In genomic region chr3:63818282-63819150, GRCh38 we compare ENCODE assay signal across 8 cellular contexts. TPM values are rescaled to one million over a fixed set of nuclear protein-coding genes. Genes with fewer than 3 reads are reported as not detected.
A peak's percentile ranks its signal among the peaks of the same experiment; 100 is the strongest.
DNase-seq lines count a peak whose midpoint lies in the region; ATAC-seq and TF ChIP-seq lines count a peak whose summit lies in the region.

No MANE protein-coding gene starts in this region.

- no peak overlapping the region for H3K4me3 ChIP-seq in sigmoid colon

- DNase-seq in D341Med (ENCODE audit: low spot score) (peak; percentile 69), left cardiac atrium (peak; percentile 50), sigmoid colon (peak; percentile 72)
- peak; percentile 6 for DNase-seq in activated naive CD8-positive, alpha-beta T cell treated with anti-CD3 and anti-CD28 coated beads, Interleukin-2, amount 50 U/mL, for 16 hours (ENCODE audit: low read depth, low spot score)

- no peak for TF ChIP-seq EP300 in sigmoid colon (IDR thresholded peaks at IDR 0.05)

- H3K36me3 ChIP-seq in sigmoid colon: no peaks in the 10 kb centered on the region

- peaks cover 0 to 3% (median 2%) of the 10 kb centered on the region in 4 donors for H3K4me1 ChIP-seq in sigmoid colon

- no peaks in the 10 kb centered on the region for H3K27me3 ChIP-seq in sigmoid colon

- H3K27ac ChIP-seq in sigmoid colon: no peak overlapping the region

- intact Hi-C loops in left cardiac atrium (cut with DNase I) (loop anchor here (1.0 to 5.0 kb wide), 2 partner anchors 466 to 467 kb away; no protein-coding TSS in a partner anchor), sigmoid colon (cut with DNase I) (loop anchor here (5.0 kb wide), 2 partner anchors 466 to 1196 kb away; no protein-coding TSS in a partner anchor)

- no peaks in the 10 kb centered on the region for H3K9me3 ChIP-seq in sigmoid colon

- TF ChIP-seq POLR2A in sigmoid colon (IDR thresholded peaks at IDR 0.05): no peak

- TF ChIP-seq CTCF in LNCAP (IDR thresholded peaks at IDR 0.05) (peak; percentile 85), sigmoid colon (IDR thresholded peaks at IDR 0.05) (peak; percentile 45 to 86 (median 78))

- ATAC-seq in GM21447 (IDR thresholded peaks at IDR 0.05; ENCODE audit: unreplicated experiment) (peak; percentile 81), SK-N-SH treated with all-trans-retinoic acid at 6 μM for 48 hours (peak; percentile 92), left cardiac atrium (peak; percentile 51 to 63), GM19467 (IDR thresholded peaks at IDR 0.05; ENCODE audit: unreplicated experiment) (no peak)

- 29 to 41% methylated on average over 10 of the region's 10 CpGs for WGBS in sigmoid colon, 2 donors

TF ChIP-seq in SK-N-SH treated with all-trans-retinoic acid at 6 μM for 48 hours, 23 proteins besides CTCF, POLR2A, EP300 and RAD21:
- TF ChIP-seq ZFP3 (CRISPR knock-in tag; IDR thresholded peaks at IDR 0.05) (peak; percentile 79), TCF4 (CRISPR knock-in tag; IDR thresholded peaks at IDR 0.05; ENCODE audit: borderline replicate concordance) (no peak)

RNA-seq across cellular contexts. Expression of gene C3orf49, which starts 0.6 kb away (rescaled TPM):
- not detected for total RNA-seq in left cardiac atrium
- not detected for total RNA-seq in sigmoid colon
- not detected for polyA plus RNA-seq in sigmoid colon

RNA-seq across cellular contexts. Expression of gene THOC7, which starts 45.1 kb away (rescaled TPM):
- total RNA-seq in left cardiac atrium (10 to 100 TPM; 65.9 to 72.0 TPM), sigmoid colon (100 to 1,000 TPM in 3 of 4 donors, 10 to 100 TPM in 1; 76.6 to 129 (median 115) TPM)
- polyA plus RNA-seq in sigmoid colon: 100 to 1,000 TPM in 2 of 3 donors, 10 to 100 TPM in 1; 59.7 to 113 (median 109) TPM

RNA-seq across cellular contexts. Expression of gene ATXN7, which starts 45.2 kb away (rescaled TPM):
- total RNA-seq in left cardiac atrium: 10 to 100 TPM; 13.0 to 22.2 TPM
- total RNA-seq in sigmoid colon: 10 to 100 TPM; 17.8 to 32.7 (median 27.3) TPM
- 10 to 100 TPM in 1 of 3 donors, 1 to 10 TPM in 2; 2.1 to 12.7 (median 4.8) TPM for polyA plus RNA-seq in sigmoid colon

Comparison
In these comparisons a context has a peak if more than half of its experiments do, and no peak if none do; other contexts are left out.
1. DNase-seq: peak in every context shown above with its lines; median percentile 72 in sigmoid colon; 69 in D341Med; 50 in left cardiac atrium; 6 in activated naive CD8-positive, alpha-beta T cell treated with anti-CD3 and anti-CD28 coated beads, Interleukin-2, amount 50 U/mL, for 16 hours.